8 cellular contexts compared by ENCODE assay signal in genomic region chr18:48948112-48949050, GRCh38. TPM values are rescaled to one million over a fixed set of nuclear protein-coding genes. Genes with fewer than 3 reads are reported as not detected.
DNase-seq lines count a peak whose midpoint lies in the region; ATAC-seq lines count a peak whose summit lies in the region.

No MANE protein-coding gene starts in this region.

- H3K4me1 Mint-ChIP-seq in T-helper 2 cell treated with Interferon-gamma antibody and Interleukin-4, amounts not matched to agents 5 μg/mL and 100 μg/mL, for 36 hours (ENCODE audit: low read depth): peaks cover 45% of the 10 kb centered on the region
- H3K4me1 Mint-ChIP-seq in central memory CD8-positive, alpha-beta T cell: peaks cover 48% of the 10 kb centered on the region
- peaks cover 25 to 56% of the 10 kb centered on the region in 2 donors for H3K4me1 Mint-ChIP-seq in stimulated activated naive B cell treated with anti-CD40 and anti-IgM and Interleukin-4, amounts not matched to agents 10 μg/mL and 1 μg/mL and 100 μg/mL, for 72 hours

- no peaks in the 10 kb centered on the region for H3K27me3 ChIP-seq in layer of hippocampus (ENCODE audit: control insufficient read depth, insufficient read depth, low read length)

- peak overlapping the region; percentile 86 for H3K27ac Mint-ChIP-seq in T-helper 2 cell treated with Interferon-gamma antibody and Interleukin-4, amounts not matched to agents 5 μg/mL and 100 μg/mL, for 36 hours
- H3K27ac Mint-ChIP-seq in central memory CD8-positive, alpha-beta T cell (ENCODE audit: low read depth): peak overlapping the region; percentile 100
- H3K27ac Mint-ChIP-seq in stimulated activated naive B cell treated with anti-CD40 and anti-IgM and Interleukin-4, amounts not matched to agents 10 μg/mL and 1 μg/mL and 100 μg/mL, for 72 hours: peak overlapping the region; percentile 78

- peaks cover 2% of the 10 kb centered on the region for H3K27me3 Mint-ChIP-seq in T-helper 2 cell treated with Interferon-gamma antibody and Interleukin-4, amounts not matched to agents 5 μg/mL and 100 μg/mL, for 36 hours (ENCODE audit: low read depth)
- H3K27me3 Mint-ChIP-seq in central memory CD8-positive, alpha-beta T cell: no peaks in the 10 kb centered on the region
- no peaks in the 10 kb centered on the region for H3K27me3 Mint-ChIP-seq in stimulated activated naive B cell treated with anti-CD40 and anti-IgM and Interleukin-4, amounts not matched to agents 10 μg/mL and 1 μg/mL and 100 μg/mL, for 72 hours

- H3K4me3 Mint-ChIP-seq in T-helper 2 cell treated with Interferon-gamma antibody and Interleukin-4, amounts not matched to agents 5 μg/mL and 100 μg/mL, for 36 hours: peak overlapping the region; percentile 92
- H3K4me3 Mint-ChIP-seq in central memory CD8-positive, alpha-beta T cell: peak overlapping the region; percentile 96
- peak overlapping the region; percentile 96 to 97 for H3K4me3 Mint-ChIP-seq in stimulated activated naive B cell treated with anti-CD40 and anti-IgM and Interleukin-4, amounts not matched to agents 10 μg/mL and 1 μg/mL and 100 μg/mL, for 72 hours

- DNase-seq in Daoy (ENCODE audit: low read depth) (peak; percentile 74), KBM-7 (peak; percentile 67), SKM-1 treated with dmso at 0.1 percent for 144 hours (lab: John Stamatoyannopoulos, UW; ENCODE audit: unreplicated experiment) (no peak)
- DNase-seq in T-helper 2 cell treated with Interferon-gamma antibody and Interleukin-4, amounts not matched to agents 5 μg/mL and 100 μg/mL, for 36 hours (ENCODE audit: low spot score): peak; percentile 48
- peak; percentile 42 to 58 for DNase-seq in central memory CD8-positive, alpha-beta T cell (ENCODE audit: low spot score in 2 of 2)
- peak; percentile 29 for DNase-seq in stimulated activated naive B cell treated with anti-CD40 and anti-IgM and Interleukin-4, amounts not matched to agents 10 μg/mL and 1 μg/mL and 100 μg/mL, for 72 hours

- peak overlapping the region; percentile 82 for H3K27ac ChIP-seq in layer of hippocampus (ENCODE audit: low read depth, low read length)

- H3K9me3 Mint-ChIP-seq in T-helper 2 cell treated with Interferon-gamma antibody and Interleukin-4, amounts not matched to agents 5 μg/mL and 100 μg/mL, for 36 hours: no peaks in the 10 kb centered on the region
- no peaks in the 10 kb centered on the region for H3K9me3 Mint-ChIP-seq in central memory CD8-positive, alpha-beta T cell
- H3K9me3 Mint-ChIP-seq in stimulated activated naive B cell treated with anti-CD40 and anti-IgM and Interleukin-4, amounts not matched to agents 10 μg/mL and 1 μg/mL and 100 μg/mL, for 72 hours: no peaks in the 10 kb centered on the region

- peak; percentile 8 for ATAC-seq in central memory CD8-positive, alpha-beta T cell (replicated peaks; ENCODE audit: extremely low read depth, poor library complexity, severe bottlenecking)
- peak in 1 of 2 donors; percentile 12 for ATAC-seq in stimulated activated naive B cell treated with anti-CD40 and anti-IgM and Interleukin-4, amounts not matched to agents 10 μg/mL and 1 μg/mL and 100 μg/mL, for 72 hours (replicated peaks)
- no peak for ATAC-seq in GM21423 (IDR thresholded peaks at IDR 0.05; ENCODE audit: unreplicated experiment)

- in situ Hi-C loops in KBM-7 (cut with MboI; ENCODE audit: low pct_unique_long_range_greater_than_20kb, low sequenced_read_pairs): no loop called here

- peaks cover 56% of the 10 kb centered on the region for H3K36me3 Mint-ChIP-seq in T-helper 2 cell treated with Interferon-gamma antibody and Interleukin-4, amounts not matched to agents 5 μg/mL and 100 μg/mL, for 36 hours (ENCODE audit: low read depth)
- peaks cover 77% of the 10 kb centered on the region for H3K36me3 Mint-ChIP-seq in central memory CD8-positive, alpha-beta T cell (ENCODE audit: insufficient read depth)
- H3K36me3 Mint-ChIP-seq in stimulated activated naive B cell treated with anti-CD40 and anti-IgM and Interleukin-4, amounts not matched to agents 10 μg/mL and 1 μg/mL and 100 μg/mL, for 72 hours: peaks cover 44 to 55% of the 10 kb centered on the region in 2 donors

RNA-seq across cellular contexts. Expression of gene SMAD7, which starts 2.4 kb away (rescaled TPM):
- 27.6 and 39.4 TPM in 2 replicates for total RNA-seq in Daoy (2014; rRNA removed; shearing (Covaris generic))
